Comparison of ENCODE assay signal across 22 cellular contexts in genomic region chr1:220751130-220751529, GRCh38. TPM values are rescaled to one million over a fixed set of nuclear protein-coding genes. Genes with fewer than 3 reads are reported as not detected.
DNase-seq lines count a peak whose midpoint lies in the region; ATAC-seq and TF ChIP-seq lines count a peak whose summit lies in the region.
"Had no signal": no experiment of that assay in that cellular context is flagged by ENCODE, and none has a peak within 500 bp of the region (broad histone marks: within the 10 kb centered on the region; RNA-seq: fewer than 3 reads in every experiment).

No MANE protein-coding gene starts in this region.

- H4K91ac ChIP-seq in trophoblast cell (ENCODE audit: low read depth, low read length), result no peak overlapping the region

- no peak overlapping the region for H2BK5ac ChIP-seq in trophoblast cell (ENCODE audit: low read depth, low read length, poor library complexity)

- H3K9me3 ChIP-seq in adipocyte (ENCODE audit: control insufficient read depth, low read length) (no peaks in the 10 kb centered on the region), liver (ENCODE audit: control insufficient read depth in 4 of 4, low read length in 3 of 4) (no peaks in the 10 kb centered on the region), trophoblast cell (ENCODE audit: insufficient read depth, low read depth, low read length) (no peaks in the 10 kb centered on the region)
- H3K9me3 ChIP-seq: SK-N-SH had no signal

- H3K4ac ChIP-seq in trophoblast cell (ENCODE audit: low read depth, low read length), result no peak overlapping the region

- H3K27ac ChIP-seq in liver (ENCODE audit: low read depth in 1 of 2, low read length in 2 of 2) (peak overlapping the region; percentile 28 to 64), trophoblast cell (ENCODE audit: low read depth, low read length) (no peak overlapping the region)

- H3K27me3 ChIP-seq in adipocyte (replicated peaks; ENCODE audit: control insufficient read depth, insufficient read depth, low read length) (no peaks in the 10 kb centered on the region), liver (ENCODE audit: control insufficient read depth in 4 of 4, insufficient read depth in 4 of 4, low read length in 3 of 4) (no peaks in the 10 kb centered on the region), trophoblast cell (ENCODE audit: insufficient read depth, low read length) (no peaks in the 10 kb centered on the region)

- peak overlapping the region; percentile 35 for H2AFZ ChIP-seq in trophoblast cell (ENCODE audit: insufficient read depth, low read length, poor library complexity)

- no peak overlapping the region for H3K23ac ChIP-seq in trophoblast cell (ENCODE audit: low read length)

- H3K4me2 ChIP-seq in trophoblast cell (ENCODE audit: low read length), result no peak overlapping the region
- H3K4me2 ChIP-seq: SK-N-SH had no signal

- no peak overlapping the region for H2BK12ac ChIP-seq in trophoblast cell (ENCODE audit: low read length)

- H3K79me2 ChIP-seq in trophoblast cell (ENCODE audit: control insufficient read depth, insufficient read depth, low read length, poor library complexity), result peaks cover 5% of the 10 kb centered on the region

- peaks cover 4% of the 10 kb centered on the region for H3K79me1 ChIP-seq in trophoblast cell (ENCODE audit: low read length)

- no peak overlapping the region for H3K14ac ChIP-seq in trophoblast cell (ENCODE audit: low read length)

- peak; percentile 48 for DNase-seq in DMS79 (lab: John Stamatoyannopoulos, UW)
- DNase-seq in adipocyte (ENCODE audit: low read depth), result no peak
- no peak for DNase-seq in trophoblast cell
- DNase-seq in mesenteric fat pad (ENCODE audit: low spot score), result no peak
- no peak for DNase-seq in Kasumi-1 (lab: John Stamatoyannopoulos, UW)
- DNase-seq in NOMO-1 treated with DMSO at 0.1 percent for 48 hours (lab: John Stamatoyannopoulos, UW; ENCODE audit: unreplicated experiment), result no peak
- DNase-seq: activated CD4-positive, alpha-beta T cell treated with anti-CD3 and anti-CD28 coated beads, Interleukin-2, amount 50 U/mL, for 48 hours; anterior cingulate cortex; CD4-positive, CD25-positive, alpha-beta regulatory T cell; cerebellar nuclear complex; effector memory CD8-positive, alpha-beta T cell; HFFc6; MV-4-11; NCI-H1694 treated with DMSO at 0.1 percent for 48 hours; NCI-H226; RPMI8226; SK-N-SH; stimulated activated naive CD8-positive, alpha-beta T cell treated with anti-CD3 and anti-CD28 coated beads, Interleukin-15, amount 100 ng/mL, for 72 hours had no signal

- no peak overlapping the region for H2AK5ac ChIP-seq in trophoblast cell (ENCODE audit: low read length)

- no peak overlapping the region for H2BK120ac ChIP-seq in trophoblast cell (ENCODE audit: insufficient read depth, low read length, poor library complexity)

- WGBS in liver, result 24% methylated on average over 2 of the region's 2 CpGs
- WGBS in trophoblast cell (ENCODE audit: extremely low coverage, insufficient coverage, insufficient read length), result no CpG with 5 or more reads among the region's 2 CpGs

- TF ChIP-seq CTCF in liver (IDR thresholded peaks at IDR 0.05; ENCODE audit: low read depth, low read length, missing input control), result no peak

- no peak for ATAC-seq in HG03025 (IDR thresholded peaks at IDR 0.05; ENCODE audit: low FRiP score, unreplicated experiment)
- ATAC-seq: effector memory CD8-positive, alpha-beta T cell; K562; stimulated activated naive CD8-positive, alpha-beta T cell treated with anti-CD3 and anti-CD28 coated beads, Interleukin-15, amount 100 ng/mL, for 72 hours; WTC11 had no signal

- H3K36me3 ChIP-seq in adipocyte (ENCODE audit: control insufficient read depth, insufficient read depth, low read length, severe bottlenecking), result peaks cover 15% of the 10 kb centered on the region
- H3K36me3 ChIP-seq in liver (ENCODE audit: control insufficient read depth in 4 of 4, insufficient read depth in 3 of 4, low read depth in 1 of 4, low read length in 3 of 4), result peaks cover 4 to 18% (median 14%) of the 10 kb centered on the region in 4 donors
- peaks cover 1% of the 10 kb centered on the region in 2 experiments for H3K36me3 ChIP-seq in trophoblast cell (ENCODE audit: control insufficient read depth in 1 of 2, insufficient read depth in 2 of 2, low read length in 2 of 2)

- H3K4me3 ChIP-seq in adipocyte (ENCODE audit: low read length) (peak overlapping the region; percentile 89), liver (ENCODE audit: low read depth in 1 of 3, low read length in 3 of 3) (peak overlapping the region; percentile 63 to 85 (median 82)), trophoblast cell (ENCODE audit: low read depth, low read length) (no peak overlapping the region)
- H3K4me3 ChIP-seq: K562 had no signal

- H4K8ac ChIP-seq in trophoblast cell (ENCODE audit: low read depth, low read length), result no peak overlapping the region

- peak in 1 of 2 donors; percentile 16 for TF ChIP-seq RAD21 in liver (IDR thresholded peaks at IDR 0.05)

- no peak overlapping the region for H3K18ac ChIP-seq in trophoblast cell (ENCODE audit: low read length)

- H3K4me1 ChIP-seq in adipocyte (ENCODE audit: control insufficient read depth, insufficient read depth, low read length) (peaks cover 35% of the 10 kb centered on the region), liver (ENCODE audit: control insufficient read depth in 4 of 4, insufficient read depth in 4 of 4, low read length in 3 of 4) (peaks cover 10 to 64% (median 47%) of the 10 kb centered on the region in 4 donors), trophoblast cell (ENCODE audit: control insufficient read depth in 1 of 2, insufficient read depth in 2 of 2, low read length in 2 of 2) (peaks cover 0 to 2% of the 10 kb centered on the region in 2 experiments)

- H3K9ac ChIP-seq in adipocyte (ENCODE audit: low read length), result peak overlapping the region; percentile 17
- H3K9ac ChIP-seq in liver (ENCODE audit: low read depth in 1 of 2, low read length in 2 of 2), result peak overlapping the region; percentile 28 to 93
- H3K9ac ChIP-seq in trophoblast cell (ENCODE audit: low read length), result no peak overlapping the region
- H3K9ac ChIP-seq: SK-N-SH had no signal

- H4K12ac ChIP-seq in trophoblast cell (ENCODE audit: low read depth, low read length), result no peak overlapping the region

TF ChIP-seq in liver, 16 proteins besides CTCF, POLR2A, EP300 and RAD21 (continues in another document):
- peak; percentile 47 for TF ChIP-seq HNF4G (IDR thresholded peaks at IDR 0.05)
- TF ChIP-seq YY1 (IDR thresholded peaks at IDR 0.05), result no peak
- no peak for TF ChIP-seq NR2F2 (IDR thresholded peaks at IDR 0.05)
- TF ChIP-seq FOXA2 (IDR thresholded peaks at IDR 0.05), result peak; percentile 20
- TF ChIP-seq RXRA (IDR thresholded peaks at IDR 0.05), result peak in 1 of 2 donors; percentile 41
- TF ChIP-seq JUND (IDR thresholded peaks at IDR 0.05), result no peak
- no peak for TF ChIP-seq FOXA1 (IDR thresholded peaks at IDR 0.05)
- TF ChIP-seq GABPA (IDR thresholded peaks at IDR 0.05 in 1 of 2, conservative IDR thresholded peaks at IDR 0.05 in 1 of 2), result no peak
- TF ChIP-seq EGR1 (IDR thresholded peaks at IDR 0.05; ENCODE audit: low read depth in 2 of 2), result no peak
- no peak for TF ChIP-seq ZBTB33 (IDR thresholded peaks at IDR 0.05)
- TF ChIP-seq ATF3 (IDR thresholded peaks at IDR 0.05), result no peak
- no peak for TF ChIP-seq SP1 (IDR thresholded peaks at IDR 0.05)
- peak; percentile 76 to 82 for TF ChIP-seq HNF4A (conservative IDR thresholded peaks at IDR 0.05)
- no peak for TF ChIP-seq TAF1 (conservative IDR thresholded peaks at IDR 0.05)

RNA-seq across cellular contexts. Expression of gene MTARC2, which starts 3.0 kb away (rescaled TPM):
- 10 to 100 TPM; 24.9 to 96.1 TPM for total RNA-seq in liver
- polyA plus RNA-seq in liver, result 10 to 100 TPM; 65.4 to 77.5 TPM
- 5.5 and 5.6 TPM in 2 replicates for polyA plus RNA-seq in trophoblast cell (2013)
- total RNA-seq in mesenteric fat pad, result 45.2 TPM
- total RNA-seq: CD4-positive, CD25-positive, alpha-beta regulatory T cell had no signal
- polyA plus RNA-seq: CD4-positive, CD25-positive, alpha-beta regulatory T cell had no signal

RNA-seq across cellular contexts. Expression of gene MTARC1, which starts 35.6 kb away (rescaled TPM):
- total RNA-seq in liver (10 to 100 TPM; 14.9 to 28.2 TPM), mesenteric fat pad (539 TPM)
- polyA plus RNA-seq in liver, result 10 to 100 TPM in 1 of 2 donors, 1 to 10 TPM in 1; 9.8 to 71.3 TPM
- polyA plus RNA-seq in trophoblast cell (2013), result 25.0 and 26.3 TPM in 2 replicates
- total RNA-seq: CD4-positive, CD25-positive, alpha-beta regulatory T cell had no signal
- polyA plus RNA-seq: CD4-positive, CD25-positive, alpha-beta regulatory T cell had no signal

Comparison
In these comparisons a context has a peak if more than half of its experiments do, and no peak if none do; other contexts are left out.
1. RNA of gene MTARC1, which starts 35.6 kb away (total RNA-seq): 539 TPM in mesenteric fat pad (single experiment); 14.9 to 28.2 TPM in liver; every median in the first group is over 10 times any median in the second.